In the genomic region with DNA sequence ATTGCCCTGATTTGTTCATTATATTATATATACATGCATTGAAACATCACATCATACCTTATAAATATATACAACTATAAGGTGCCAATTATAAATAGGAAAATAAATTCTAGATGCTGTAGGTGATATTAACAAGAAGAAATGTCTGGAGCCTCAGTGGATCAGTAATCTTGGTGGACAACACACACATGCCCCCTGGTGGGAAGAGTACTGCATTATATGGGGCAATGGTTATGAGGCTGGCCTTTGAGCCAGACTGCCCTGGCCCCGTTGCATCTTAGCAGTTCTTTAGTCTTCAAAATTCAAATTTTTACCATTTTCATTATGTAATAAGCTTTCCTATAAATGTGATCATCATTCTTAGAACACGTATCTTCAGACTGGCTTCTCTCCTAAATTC, we compare ENCODE assay signal across 9 cellular contexts.
A peak's percentile ranks its signal among the peaks of the same experiment; 100 is the strongest.
DNase-seq lines count a peak whose midpoint lies in the region; ATAC-seq, FAIRE-seq and TF ChIP-seq lines count a peak whose summit lies in the region.
"Had no signal": no experiment of that assay in that cellular context is flagged by ENCODE, and none has a peak within 500 bp of the region (broad histone marks: within the 10 kb centered on the region; RNA-seq: fewer than 3 reads in every experiment).

No MANE protein-coding gene starts in this region.

- DNase-seq in T47D (ENCODE audit: low read depth in 1 of 2, low spot score in 1 of 2), result peak; percentile 28 to 75
- no peak for DNase-seq in mammary epithelial cell
- peak; percentile 61 for DNase-seq in OCI-M1 (lab: John Stamatoyannopoulos, UW)
- peak; percentile 42 for DNase-seq in fibroblast of pulmonary artery (ENCODE audit: low read depth)
- no peak for DNase-seq in pancreas
- DNase-seq: activated naive CD8-positive, alpha-beta T cell treated with anti-CD3 and anti-CD28 coated beads, Interleukin-2, amount 10 ng/mL, durations not matched to agents 7 days and 5 days had no signal

- no peaks in the 10 kb centered on the region for H4K20me1 ChIP-seq in mammary epithelial cell (ENCODE audit: insufficient read depth, low read length)

- in situ Hi-C loops in T47D (cut with HindIII; ENCODE audit: low pct_unique_long_range_greater_than_20kb, low sequenced_read_pairs), result no loop called here
- in situ Hi-C loops in mammary epithelial cell (cut with MboI; ENCODE audit: low sequenced_read_pairs in 2 of 2), result no loop called here

- peak in 1 of 2 donors; percentile 9 for TF ChIP-seq CTCF in mammary epithelial cell (conservative IDR thresholded peaks at IDR 0.05 in 1 of 2, IDR thresholded peaks at IDR 0.05 in 1 of 2; ENCODE audit: extremely low read depth in 1 of 2, insufficient read depth in 1 of 2, low read depth in 1 of 2, low read length in 2 of 2)
- TF ChIP-seq CTCF in fibroblast of pulmonary artery (IDR thresholded peaks at IDR 0.05; ENCODE audit: low read length, missing control alignments), result peak; percentile 35
- peak in 1 of 4 donors; percentile 13 for TF ChIP-seq CTCF in pancreas (IDR thresholded peaks at IDR 0.05)

- H3K4me1 ChIP-seq in mammary epithelial cell (ENCODE audit: insufficient read depth, low read length) (no peaks in the 10 kb centered on the region), pancreas (no peaks in the 10 kb centered on the region)

- CTCF ChIA-PET in mammary epithelial cell (lab: Charles Lee; ENCODE audit: low non-redundant PET), result no interaction called here

- no peak overlapping the region for H3K27ac ChIP-seq in mammary epithelial cell (ENCODE audit: insufficient read depth, low read depth, low read length)
- H3K27ac ChIP-seq in pancreas, result no peak overlapping the region

- 63% methylated on average over 2 of the region's 2 CpGs for WGBS in mammary epithelial cell (ENCODE audit: low coverage, missing lambda C conversion rate)
- 52 to 74% methylated on average over 2 of the region's 2 CpGs for WGBS in pancreas, 2 donors

- H3K9ac ChIP-seq in mammary epithelial cell (ENCODE audit: insufficient read depth, low read length), result no peak overlapping the region

- H3K36me3 ChIP-seq in mammary epithelial cell (ENCODE audit: insufficient read depth, low read length), result no peaks in the 10 kb centered on the region
- H3K36me3 ChIP-seq in pancreas, result no peaks in the 10 kb centered on the region

- dilution Hi-C loops in mammary epithelial cell (cut with HindIII; ENCODE audit: low sequenced_read_pairs), result no loop called here

- intact Hi-C loops in mammary epithelial cell (cut with micrococcal nuclease), result no loop called here
- intact Hi-C loops in pancreas (cut with DNase I), result no loop called here

- no peak overlapping the region for H3K4me2 ChIP-seq in mammary epithelial cell (ENCODE audit: insufficient read depth, low read depth, low read length)

- H2AFZ ChIP-seq in mammary epithelial cell (ENCODE audit: low read depth, low read length), result no peak overlapping the region

- no peak for FAIRE-seq in pancreas (lab: Jason Lieb, UNC)

- peak; percentile 67 for ATAC-seq in HG02678 (IDR thresholded peaks at IDR 0.05; ENCODE audit: unreplicated experiment)
- no peak for ATAC-seq in HG03571 (IDR thresholded peaks at IDR 0.05; ENCODE audit: unreplicated experiment)
- no peak for ATAC-seq in pancreas
- ATAC-seq in esophagus mucosa, result no peak

- no TSS peak for BruUV-seq in mammary epithelial cell (replicated peaks; lab: Mats Ljungman, UMichigan)

- H3K9me3 ChIP-seq in mammary epithelial cell (replicated peaks; ENCODE audit: insufficient read depth, low read length) (peaks cover 4% of the 10 kb centered on the region), pancreas (no peaks in the 10 kb centered on the region)

- H3K4me3 ChIP-seq in mammary epithelial cell (replicated peaks in 1 of 3; ENCODE audit: insufficient read depth in 1 of 3, low read depth in 2 of 3, low read length in 3 of 3) (no peak overlapping the region), fibroblast of pulmonary artery (replicated peaks; ENCODE audit: low read depth, low read length) (no peak overlapping the region), pancreas (no peak overlapping the region)

- no peaks in the 10 kb centered on the region for H3K79me2 ChIP-seq in mammary epithelial cell (ENCODE audit: insufficient read depth, low read length)

- H3K27me3 ChIP-seq in mammary epithelial cell (ENCODE audit: insufficient read depth, low read length), result no peaks in the 10 kb centered on the region
- no peaks in the 10 kb centered on the region for H3K27me3 ChIP-seq in pancreas

Comparison
In these comparisons a context has a peak if more than half of its experiments do, and no peak if none do; other contexts are left out.
1. DNase-seq: peak in T47D (2 of 2), OCI-M1 (single experiment) and fibroblast of pulmonary artery (single experiment); none in mammary epithelial cell (single experiment) and pancreas (0 of 6).